In genomic region chr3:187968883-187969580, GRCh38 we compare ENCODE assay signal across 12 cellular contexts.
DNase-seq lines count a peak whose midpoint lies in the region; ATAC-seq and TF ChIP-seq lines count a peak whose summit lies in the region.
"Had no signal": no experiment of that assay in that cellular context is flagged by ENCODE, and none has a peak within 500 bp of the region (broad histone marks: within the 10 kb centered on the region; RNA-seq: fewer than 3 reads in every experiment).

No MANE protein-coding gene starts in this region.

- H2AFZ ChIP-seq in IMR-90 (replicated peaks; ENCODE audit: low read length, poor library complexity), result no peak overlapping the region

- CTCF ChIA-PET in IMR-90 (lab: Yijun Ruan, JAX), result interaction anchor here (0.6 kb wide), 1 partner anchor 435 kb away, joined by 3 read pairs; no protein-coding TSS in a partner anchor

- H4K5ac ChIP-seq in IMR-90 (ENCODE audit: low read depth, low read length), result no peak overlapping the region

- peak; percentile 35 for ATAC-seq in IMR-90 (ENCODE audit: low read depth)
- ATAC-seq in left lobe of liver, result peak; percentile 84
- ATAC-seq in HG03457 (IDR thresholded peaks at IDR 0.05; ENCODE audit: unreplicated experiment), result no peak

- H3K14ac ChIP-seq in IMR-90 (replicated peaks; ENCODE audit: low read depth, low read length), result no peak overlapping the region

- intact Hi-C loops in IMR-90 (cut with micrococcal nuclease), result no loop called here
- intact Hi-C loops in adrenal gland (cut with DNase I), result no loop called here

- BruUV-seq in IMR-90 (replicated peaks; lab: Mats Ljungman, UMichigan), result no TSS peak

- H2BK20ac ChIP-seq in IMR-90 (ENCODE audit: low read depth, low read length), result 0 out of 2 replicates have a peak overlapping the region, but pooled peaks have one; percentile 8

- no CpG with 5 or more reads among the region's 2 CpGs for WGBS in IMR-90 (ENCODE audit: extremely low coverage in 2 of 2, insufficient read length in 1 of 2), 2 experiments
- 58 to 74% (median 70%) methylated on average over 2 of the region's 2 CpGs for WGBS in adrenal gland, 4 donors

- H2AK9ac ChIP-seq in IMR-90 (replicated peaks; ENCODE audit: low read depth, low read length, poor library complexity), result no peak overlapping the region

- no peak overlapping the region for H2BK5ac ChIP-seq in IMR-90 (ENCODE audit: low read depth, low read length, poor library complexity, severe bottlenecking)

- no peak overlapping the region for H3K56ac ChIP-seq in IMR-90 (ENCODE audit: extremely low read depth, insufficient read depth, low read length)

- H3K27ac ChIP-seq in IMR-90 (ENCODE audit: insufficient read depth, low read length) (no peak overlapping the region; the same call in 1 of the 2 replicates), adrenal gland (peak overlapping the region in 2 of 5 donors; percentile 46 to 47)

- H4K91ac ChIP-seq in IMR-90 (ENCODE audit: insufficient read depth, low read depth, low read length), result no peak overlapping the region

- DNase-seq in AG08396 (ENCODE audit: low spot score) (peak; percentile 28), IMR-90 (peak; percentile 62), adrenal gland (peak; percentile 46 to 86 (median 72)), left lobe of liver (ENCODE audit: low spot score) (peak; percentile 78), NCI-H1048 (lab: John Stamatoyannopoulos, UW) (no peak), G401 (ENCODE audit: low spot score) (no peak), DMS53 (lab: John Stamatoyannopoulos, UW) (no peak)
- DNase-seq: activated CD8-positive, alpha-beta memory T cell treated with anti-CD3 and anti-CD28 coated beads, Interleukin-2, amount 50 U/mL, for 4 hours; DMS 273 treated with DMSO at 0.1 percent for 48 hours; KG1; SHP77 had no signal

- no peaks in the 10 kb centered on the region for H3K9me1 ChIP-seq in IMR-90 (ENCODE audit: insufficient read depth, low read length)

- no peak for TF ChIP-seq POLR2A in IMR-90 (IDR thresholded peaks at IDR 0.05; ENCODE audit: low read depth, low read length)
- TF ChIP-seq POLR2A in adrenal gland (IDR thresholded peaks at IDR 0.05), result no peak

- H3K4me1 ChIP-seq in IMR-90 (ENCODE audit: control insufficient read depth, insufficient read depth, low read length) (peaks cover 6% of the 10 kb centered on the region), adrenal gland (replicated peaks in 1 of 2) (peaks cover 20 to 27% of the 10 kb centered on the region in 2 donors)

- no peak overlapping the region for H3K23ac ChIP-seq in IMR-90 (ENCODE audit: low read depth, low read length)

- TF ChIP-seq CTCF in IMR-90 (conservative IDR thresholded peaks at IDR 0.05; ENCODE audit: low read depth, low read length), result no peak
- TF ChIP-seq CTCF in adrenal gland (IDR thresholded peaks at IDR 0.05), result no peak

- POLR2A ChIA-PET in IMR-90 (lab: Charles Lee; ENCODE audit: unreplicated experiment), result interaction anchor here (0.7 kb wide), 1 partner anchor 219 kb away, joined by 3 read pairs; no protein-coding TSS in a partner anchor

- H3K18ac ChIP-seq in IMR-90 (ENCODE audit: low read depth, low read length), result peak overlapping the region; percentile 52

- 0 out of 3 replicates have a peak overlapping the region, but pooled peaks have one; percentile 49 for H2BK15ac ChIP-seq in IMR-90 (ENCODE audit: low read depth, low read length)

- H3K4me2 ChIP-seq in IMR-90 (ENCODE audit: low read depth, low read length), result no peak overlapping the region

- H2BK120ac ChIP-seq in IMR-90 (ENCODE audit: low read depth, low read length), result no peak overlapping the region

- H2AK5ac ChIP-seq in IMR-90 (ENCODE audit: low read depth, low read length), result peak overlapping the region; percentile 40; the same call in 1 of the 2 replicates

- H3K4me3 ChIP-seq in IMR-90 (ENCODE audit: insufficient read depth, low read depth, low read length) (no peak overlapping the region), adrenal gland (no peak overlapping the region)

- H4K8ac ChIP-seq in IMR-90 (ENCODE audit: low read depth in 2 of 2, low read length in 2 of 2), result no peak overlapping the region

- no peak overlapping the region for H3K4ac ChIP-seq in IMR-90 (ENCODE audit: low read depth, low read length)

- H3K9ac ChIP-seq in IMR-90 (ENCODE audit: low read depth, low read length), result no peak overlapping the region

- in situ Hi-C loops in IMR-90 (cut with MboI; ENCODE audit: low sequenced_read_pairs) (no loop called here), G401 (cut with HindIII; ENCODE audit: low sequenced_read_pairs) (no loop called here)

- no peaks in the 10 kb centered on the region for H3K9me3 ChIP-seq in IMR-90 (ENCODE audit: control insufficient read depth, insufficient read depth, low read length)
- no peaks in the 10 kb centered on the region for H3K9me3 ChIP-seq in adrenal gland (replicated peaks in 1 of 3)

- dilution Hi-C loops in IMR-90 (cut with HindIII; ENCODE audit: low sequenced_read_pairs, unreplicated experiment), result no loop called here

- H3K36me3 ChIP-seq in IMR-90 (ENCODE audit: control insufficient read depth, insufficient read depth, low read length) (no peaks in the 10 kb centered on the region), adrenal gland (replicated peaks in 1 of 2) (no peaks in the 10 kb centered on the region)

- TF ChIP-seq RAD21 in IMR-90 (IDR thresholded peaks at IDR 0.05; ENCODE audit: low read length), result no peak

- H3K79me1 ChIP-seq in IMR-90 (ENCODE audit: low read depth in 1 of 2, low read length in 2 of 2), result no peaks in the 10 kb centered on the region

- no peaks in the 10 kb centered on the region for H4K20me1 ChIP-seq in IMR-90 (ENCODE audit: insufficient read depth, low read length)

- H3K27me3 ChIP-seq in IMR-90 (ENCODE audit: control insufficient read depth, insufficient read depth, low read length), result peaks cover 4% of the 10 kb centered on the region; the same call in 1 of the 2 replicates
- H3K27me3 ChIP-seq in adrenal gland, result no peaks in the 10 kb centered on the region

TF ChIP-seq in IMR-90, 13 proteins besides CTCF, POLR2A, EP300 and RAD21:
- TF ChIP-seq CEBPB (IDR thresholded peaks at IDR 0.05; ENCODE audit: low read depth, low read length) (peak; percentile 88), ELK1 (IDR thresholded peaks at IDR 0.05; ENCODE audit: borderline replicate concordance, low read depth, low read length) (no peak), NFE2L2 (IDR thresholded peaks at IDR 0.05; ENCODE audit: low read depth, low read length) (peak; percentile 18; the same call in 1 of the 2 replicates), USF2 (IDR thresholded peaks at IDR 0.05; ENCODE audit: low read depth, low read length) (no peak), SMC3 (IDR thresholded peaks at IDR 0.05; ENCODE audit: low read depth, low read length) (no peak), FOS (IDR thresholded peaks at IDR 0.05; ENCODE audit: low read depth, low read length) (peak; percentile 62; the same call in 1 of the 2 replicates)
TF ChIP-seq in IMR-90: peak in this region for 3.

Comparison
In these comparisons a context has a peak if more than half of its experiments do, and no peak if none do; other contexts are left out.
1. DNase-seq: peak in AG08396 (single experiment), IMR-90 (single experiment), adrenal gland (7 of 7) and left lobe of liver (single experiment); none in NCI-H1048 (single experiment), G401 (single experiment) and DMS53 (single experiment).